ENCODE assay signal across 8 cellular contexts in genomic region chr5:43040287-43041098, GRCh38. TPM values are rescaled to one million over a fixed set of nuclear protein-coding genes. Genes with fewer than 3 reads are reported as not detected.
DNase-seq lines count a peak whose midpoint lies in the region; ATAC-seq and TF ChIP-seq lines count a peak whose summit lies in the region.

A gene with protein sequence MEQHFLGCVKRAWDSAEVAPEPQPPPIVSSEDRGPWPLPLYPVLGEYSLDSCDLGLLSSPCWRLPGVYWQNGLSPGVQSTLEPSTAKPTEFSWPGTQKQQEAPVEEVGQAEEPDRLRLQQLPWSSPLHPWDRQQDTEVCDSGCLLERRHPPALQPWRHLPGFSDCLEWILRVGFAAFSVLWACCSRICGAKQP (minus strand): TSS chr5:43040319. CDS start chr5:43040046, 273 bp downstream.

- 1% methylated on average over 47 of the region's 47 CpGs for WGBS in right cardiac atrium

- peak; percentile 36 for ATAC-seq in HG02884 (IDR thresholded peaks at IDR 0.05; ENCODE audit: unreplicated experiment)
- ATAC-seq in right cardiac atrium = peak; percentile 61

- in situ Hi-C loops in GM13976 (cut with MboI; ENCODE audit: low sequenced_read_pairs, unreplicated experiment) = no loop called here

- intact Hi-C loops in right cardiac atrium (cut with DNase I) = loop anchor here in 2 of 4 donors (2.0 kb wide), 2 partner anchors 24 to 48 kb away; no protein-coding TSS in a partner anchor

- TF ChIP-seq CTCF in GM13976 (IDR thresholded peaks at IDR 0.05; ENCODE audit: borderline replicate concordance, control extremely low read depth, extremely low read depth, insufficient read depth, missing control alignments) = peak; percentile 85

- peak within 1 kb of the TSS; percentile 52 for H3K4me3 ChIP-seq in right cardiac atrium (ENCODE audit: low read length)

- no peaks in the 10 kb centered on the region for H3K27me3 ChIP-seq in right cardiac atrium (ENCODE audit: control insufficient read depth, insufficient read depth)

- peak within 1 kb of the TSS; percentile 97 for H3K27ac ChIP-seq in right cardiac atrium (ENCODE audit: low read length)

- DNase-seq in GM13976 (ENCODE audit: low spot score) (peak; percentile 62), NCI-H1694 (lab: John Stamatoyannopoulos, UW) (peak; percentile 99), T-helper 1 cell (peak; percentile 82 to 98 (median 89)), amniotic epithelial cell (ENCODE audit: low read depth) (peak; percentile 97), right cardiac atrium (peak; percentile 84 to 93 (median 91)), renal cortical epithelial cell (ENCODE audit: low read depth) (peak; percentile 92), GM19238 (ENCODE audit: insufficient read length, low spot score) (no peak)

- no peaks in the 10 kb centered on the region for H3K4me1 ChIP-seq in right cardiac atrium (ENCODE audit: control insufficient read depth, insufficient read depth, low read length)

- peaks cover 2% of the 10 kb centered on the region for H3K9me3 ChIP-seq in right cardiac atrium (ENCODE audit: control insufficient read depth, low read length)

RNA-seq across cellular contexts. Expression of the gene that starts here (rescaled TPM):
- 1 to 10 TPM in 3 of 4 donors, under 1 TPM in 1; 0.95 to 1.9 (median 1.4) TPM for total RNA-seq in right cardiac atrium
- 1.4 TPM for polyA plus RNA-seq in right cardiac atrium
- total RNA-seq in renal cortical epithelial cell = 0.52 and 3.0 TPM in 2 replicates
